Comparison of ENCODE assay signal across 10 cellular contexts in the genomic region with DNA sequence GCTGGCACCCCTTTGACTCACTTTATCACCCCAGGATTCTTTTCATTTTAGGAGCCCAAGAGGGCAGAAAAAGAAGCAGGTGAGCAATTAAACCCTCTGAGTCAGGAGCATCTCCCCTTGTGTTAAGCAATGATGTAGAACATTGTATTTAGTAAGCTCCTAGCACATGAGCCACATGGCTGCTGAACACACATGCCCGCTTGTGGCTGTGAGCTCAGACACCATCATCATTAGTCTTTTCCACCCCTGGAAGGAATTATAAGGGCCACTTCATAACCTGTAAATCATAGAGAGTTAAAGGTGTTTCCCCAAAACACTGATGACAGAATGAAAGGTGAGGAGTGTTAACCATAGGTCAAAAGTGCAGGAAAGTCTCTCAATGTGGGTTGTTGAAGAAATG. TPM values are rescaled to one million over a fixed set of nuclear protein-coding genes. Genes with fewer than 3 reads are reported as not detected.
"Had no signal": no experiment of that assay in that cellular context is flagged by ENCODE, and none has a peak within 500 bp of the region (broad histone marks: within the 10 kb centered on the region; RNA-seq: fewer than 3 reads in every experiment).

No MANE protein-coding gene starts in this region.

RNA-seq across cellular contexts. Expression of a gene that starts 37.2 kb away (rescaled TPM):
- total RNA-seq: OCI-LY7, PC-3, PC-9, Peyer's patch, Right ventricle myocardium inferior, Right ventricle myocardium superior, RPMI7951, SJCRH30, SJSA1, SK-MEL-5 had no signal
